1 cellular context compared by ENCODE assay signal in the genomic region with DNA sequence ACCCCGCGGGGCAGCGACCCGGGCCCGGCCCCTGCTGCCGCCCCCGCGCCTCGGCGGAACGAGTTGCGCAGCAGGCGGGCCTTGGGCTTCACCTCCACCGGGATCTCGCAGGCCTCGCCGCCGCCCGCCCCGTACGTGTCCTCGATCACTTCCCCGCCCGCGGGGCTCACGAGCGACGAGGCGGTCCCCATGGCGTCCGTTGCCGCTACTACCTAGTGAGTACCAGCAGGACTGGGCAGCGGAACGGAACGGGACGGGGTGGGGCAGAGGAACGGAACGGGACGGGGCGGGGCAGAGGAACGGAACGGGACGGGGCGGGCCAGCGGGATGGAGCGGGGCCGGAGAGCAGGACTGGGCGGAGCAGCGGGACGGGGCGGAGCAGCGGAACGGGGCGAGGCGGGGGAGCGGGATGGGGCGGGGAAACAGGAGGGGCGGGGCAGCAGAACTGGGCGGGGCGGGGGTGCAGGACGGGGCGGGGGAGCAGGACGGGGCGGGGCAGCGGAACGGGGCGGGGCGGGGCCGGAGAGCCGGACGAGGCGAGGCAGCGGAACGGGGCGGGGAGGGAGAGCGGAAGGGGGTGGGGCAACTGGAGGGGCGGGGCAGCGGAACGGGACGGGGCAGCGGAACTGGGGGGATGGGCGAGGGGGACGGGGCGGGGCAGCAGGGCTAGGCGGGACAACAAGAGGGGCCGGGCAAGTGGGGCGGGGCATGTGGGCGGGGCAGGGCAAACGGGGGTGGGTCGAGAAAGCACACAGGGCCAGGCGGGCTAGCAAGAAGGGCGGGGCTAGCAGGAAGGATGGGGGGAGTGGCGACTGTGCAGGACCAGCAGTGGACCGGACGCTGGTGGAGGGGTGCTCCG.
TF ChIP-seq lines count a peak whose summit lies in the region.

A gene with protein sequence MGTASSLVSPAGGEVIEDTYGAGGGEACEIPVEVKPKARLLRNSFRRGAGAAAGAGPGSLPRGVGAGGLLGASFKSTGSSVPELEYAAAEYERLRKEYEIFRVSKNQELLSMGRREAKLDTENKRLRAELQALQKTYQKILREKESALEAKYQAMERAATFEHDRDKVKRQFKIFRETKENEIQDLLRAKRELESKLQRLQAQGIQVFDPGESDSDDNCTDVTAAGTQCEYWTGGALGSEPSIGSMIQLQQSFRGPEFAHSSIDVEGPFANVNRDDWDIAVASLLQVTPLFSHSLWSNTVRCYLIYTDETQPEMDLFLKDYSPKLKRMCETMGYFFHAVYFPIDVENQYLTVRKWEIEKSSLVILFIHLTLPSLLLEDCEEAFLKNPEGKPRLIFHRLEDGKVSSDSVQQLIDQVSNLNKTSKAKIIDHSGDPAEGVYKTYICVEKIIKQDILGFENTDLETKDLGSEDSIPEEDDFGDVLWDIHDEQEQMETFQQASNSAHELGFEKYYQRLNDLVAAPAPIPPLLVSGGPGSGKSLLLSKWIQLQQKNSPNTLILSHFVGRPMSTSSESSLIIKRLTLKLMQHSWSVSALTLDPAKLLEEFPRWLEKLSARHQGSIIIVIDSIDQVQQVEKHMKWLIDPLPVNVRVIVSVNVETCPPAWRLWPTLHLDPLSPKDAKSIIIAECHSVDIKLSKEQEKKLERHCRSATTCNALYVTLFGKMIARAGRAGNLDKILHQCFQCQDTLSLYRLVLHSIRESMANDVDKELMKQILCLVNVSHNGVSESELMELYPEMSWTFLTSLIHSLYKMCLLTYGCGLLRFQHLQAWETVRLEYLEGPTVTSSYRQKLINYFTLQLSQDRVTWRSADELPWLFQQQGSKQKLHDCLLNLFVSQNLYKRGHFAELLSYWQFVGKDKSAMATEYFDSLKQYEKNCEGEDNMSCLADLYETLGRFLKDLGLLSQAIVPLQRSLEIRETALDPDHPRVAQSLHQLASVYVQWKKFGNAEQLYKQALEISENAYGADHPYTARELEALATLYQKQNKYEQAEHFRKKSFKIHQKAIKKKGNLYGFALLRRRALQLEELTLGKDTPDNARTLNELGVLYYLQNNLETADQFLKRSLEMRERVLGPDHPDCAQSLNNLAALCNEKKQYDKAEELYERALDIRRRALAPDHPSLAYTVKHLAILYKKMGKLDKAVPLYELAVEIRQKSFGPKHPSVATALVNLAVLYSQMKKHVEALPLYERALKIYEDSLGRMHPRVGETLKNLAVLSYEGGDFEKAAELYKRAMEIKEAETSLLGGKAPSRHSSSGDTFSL (N-terminal part only) (minus strand): TSS at position 245 of the 859 bp plus-strand sequence. CDS start 54 bp downstream, at position 191.

TF ChIP-seq in GM12878, 131 proteins besides CTCF, POLR2A, EP300 and RAD21 (continued from another document and continues in another):
- TF ChIP-seq SPI1 (IDR thresholded peaks at IDR 0.05; ENCODE audit: borderline replicate concordance, insufficient read depth, low read depth, low read length) (no peak), ZNF24 (IDR thresholded peaks at IDR 0.05) (no peak), HDGF (IDR thresholded peaks at IDR 0.05) (0 out of 2 replicates have a peak, but pooled peaks have one; percentile 53), RCOR1 (conservative IDR thresholded peaks at IDR 0.05; ENCODE audit: low read depth, low read length) (0 out of 2 replicates have a peak, but pooled peaks have one; percentile 46), TARDBP (IDR thresholded peaks at IDR 0.05; ENCODE audit: borderline replicate concordance) (no peak), HCFC1 (IDR thresholded peaks at IDR 0.05; ENCODE audit: low read length) (no peak), POU2F2 (IDR thresholded peaks at IDR 0.05; ENCODE audit: borderline replicate concordance, low read depth, low read length) (no peak), CREB1 (IDR thresholded peaks at IDR 0.05; ENCODE audit: low read depth) (no peak), POLR2AphosphoS2 (IDR thresholded peaks at IDR 0.05; ENCODE audit: low read depth, low read length) (peak; percentile 59; the same call in 1 of the 2 replicates), NR2C1 (IDR thresholded peaks at IDR 0.05) (no peak), CHD2 (IDR thresholded peaks at IDR 0.05; ENCODE audit: borderline replicate concordance, low read depth, low read length) (no peak), BACH1 (IDR thresholded peaks at IDR 0.05; ENCODE audit: borderline replicate concordance) (0 out of 2 replicates have a peak, but pooled peaks have one; percentile 34), GATAD2B (conservative IDR thresholded peaks at IDR 0.05; ENCODE audit: low read depth) (peak; percentile 80), STAT1 (conservative IDR thresholded peaks at IDR 0.05) (0 out of 2 replicates have a peak, but pooled peaks have one; percentile 41), MXI1 (IDR thresholded peaks at IDR 0.05; ENCODE audit: low read depth, low read length) (peak; percentile 50; the same call in 1 of the 2 replicates), FOXK2 (IDR thresholded peaks at IDR 0.05) (no peak), ZNF217 (IDR thresholded peaks at IDR 0.05) (peak; percentile 25; the same call in 1 of the 2 replicates), SUZ12 (IDR thresholded peaks at IDR 0.05; ENCODE audit: unreplicated experiment) (no peak), NFYA (IDR thresholded peaks at IDR 0.05; ENCODE audit: borderline replicate concordance, low read depth, low read length) (no peak), TAF1 (IDR thresholded peaks at IDR 0.05; ENCODE audit: borderline replicate concordance, low read depth, low read length) (peak; percentile 62), ZZZ3 (IDR thresholded peaks at IDR 0.05; ENCODE audit: control insufficient read depth, insufficient read length, low read depth) (no peak), NRF1 (conservative IDR thresholded peaks at IDR 0.05; ENCODE audit: low read depth, low read length) (no peak), ZSCAN29 (IDR thresholded peaks at IDR 0.05) (no peak), BMI1 (IDR thresholded peaks at IDR 0.05; ENCODE audit: borderline replicate concordance) (no peak), SREBF2 (IDR thresholded peaks at IDR 0.05; ENCODE audit: low read length) (no peak), DPF2 (IDR thresholded peaks at IDR 0.05) (peak; percentile 71; the same call in 1 of the 2 replicates), EED (IDR thresholded peaks at IDR 0.05; ENCODE audit: low read depth) (no peak)
- TF ChIP-seq, protein P1, sequence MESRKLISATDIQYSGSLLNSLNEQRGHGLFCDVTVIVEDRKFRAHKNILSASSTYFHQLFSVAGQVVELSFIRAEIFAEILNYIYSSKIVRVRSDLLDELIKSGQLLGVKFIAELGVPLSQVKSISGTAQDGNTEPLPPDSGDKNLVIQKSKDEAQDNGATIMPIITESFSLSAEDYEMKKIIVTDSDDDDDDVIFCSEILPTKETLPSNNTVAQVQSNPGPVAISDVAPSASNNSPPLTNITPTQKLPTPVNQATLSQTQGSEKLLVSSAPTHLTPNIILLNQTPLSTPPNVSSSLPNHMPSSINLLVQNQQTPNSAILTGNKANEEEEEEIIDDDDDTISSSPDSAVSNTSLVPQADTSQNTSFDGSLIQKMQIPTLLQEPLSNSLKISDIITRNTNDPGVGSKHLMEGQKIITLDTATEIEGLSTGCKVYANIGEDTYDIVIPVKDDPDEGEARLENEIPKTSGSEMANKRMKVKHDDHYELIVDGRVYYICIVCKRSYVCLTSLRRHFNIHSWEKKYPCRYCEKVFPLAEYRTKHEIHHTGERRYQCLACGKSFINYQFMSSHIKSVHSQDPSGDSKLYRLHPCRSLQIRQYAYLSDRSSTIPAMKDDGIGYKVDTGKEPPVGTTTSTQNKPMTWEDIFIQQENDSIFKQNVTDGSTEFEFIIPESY (IDR thresholded peaks at IDR 0.05): no peak
- TF ChIP-seq, protein P2, sequence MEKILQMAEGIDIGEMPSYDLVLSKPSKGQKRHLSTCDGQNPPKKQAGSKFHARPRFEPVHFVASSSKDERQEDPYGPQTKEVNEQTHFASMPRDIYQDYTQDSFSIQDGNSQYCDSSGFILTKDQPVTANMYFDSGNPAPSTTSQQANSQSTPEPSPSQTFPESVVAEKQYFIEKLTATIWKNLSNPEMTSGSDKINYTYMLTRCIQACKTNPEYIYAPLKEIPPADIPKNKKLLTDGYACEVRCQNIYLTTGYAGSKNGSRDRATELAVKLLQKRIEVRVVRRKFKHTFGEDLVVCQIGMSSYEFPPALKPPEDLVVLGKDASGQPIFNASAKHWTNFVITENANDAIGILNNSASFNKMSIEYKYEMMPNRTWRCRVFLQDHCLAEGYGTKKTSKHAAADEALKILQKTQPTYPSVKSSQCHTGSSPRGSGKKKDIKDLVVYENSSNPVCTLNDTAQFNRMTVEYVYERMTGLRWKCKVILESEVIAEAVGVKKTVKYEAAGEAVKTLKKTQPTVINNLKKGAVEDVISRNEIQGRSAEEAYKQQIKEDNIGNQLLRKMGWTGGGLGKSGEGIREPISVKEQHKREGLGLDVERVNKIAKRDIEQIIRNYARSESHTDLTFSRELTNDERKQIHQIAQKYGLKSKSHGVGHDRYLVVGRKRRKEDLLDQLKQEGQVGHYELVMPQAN (conservative IDR thresholded peaks at IDR 0.05): peak; percentile 80
- TF ChIP-seq, protein P3, sequence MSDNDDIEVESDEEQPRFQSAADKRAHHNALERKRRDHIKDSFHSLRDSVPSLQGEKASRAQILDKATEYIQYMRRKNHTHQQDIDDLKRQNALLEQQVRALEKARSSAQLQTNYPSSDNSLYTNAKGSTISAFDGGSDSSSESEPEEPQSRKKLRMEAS (IDR thresholded peaks at IDR 0.05; ENCODE audit: low read depth, low read length): 0 out of 2 replicates have a peak, but pooled peaks have one; percentile 24
- TF ChIP-seq, protein P4, sequence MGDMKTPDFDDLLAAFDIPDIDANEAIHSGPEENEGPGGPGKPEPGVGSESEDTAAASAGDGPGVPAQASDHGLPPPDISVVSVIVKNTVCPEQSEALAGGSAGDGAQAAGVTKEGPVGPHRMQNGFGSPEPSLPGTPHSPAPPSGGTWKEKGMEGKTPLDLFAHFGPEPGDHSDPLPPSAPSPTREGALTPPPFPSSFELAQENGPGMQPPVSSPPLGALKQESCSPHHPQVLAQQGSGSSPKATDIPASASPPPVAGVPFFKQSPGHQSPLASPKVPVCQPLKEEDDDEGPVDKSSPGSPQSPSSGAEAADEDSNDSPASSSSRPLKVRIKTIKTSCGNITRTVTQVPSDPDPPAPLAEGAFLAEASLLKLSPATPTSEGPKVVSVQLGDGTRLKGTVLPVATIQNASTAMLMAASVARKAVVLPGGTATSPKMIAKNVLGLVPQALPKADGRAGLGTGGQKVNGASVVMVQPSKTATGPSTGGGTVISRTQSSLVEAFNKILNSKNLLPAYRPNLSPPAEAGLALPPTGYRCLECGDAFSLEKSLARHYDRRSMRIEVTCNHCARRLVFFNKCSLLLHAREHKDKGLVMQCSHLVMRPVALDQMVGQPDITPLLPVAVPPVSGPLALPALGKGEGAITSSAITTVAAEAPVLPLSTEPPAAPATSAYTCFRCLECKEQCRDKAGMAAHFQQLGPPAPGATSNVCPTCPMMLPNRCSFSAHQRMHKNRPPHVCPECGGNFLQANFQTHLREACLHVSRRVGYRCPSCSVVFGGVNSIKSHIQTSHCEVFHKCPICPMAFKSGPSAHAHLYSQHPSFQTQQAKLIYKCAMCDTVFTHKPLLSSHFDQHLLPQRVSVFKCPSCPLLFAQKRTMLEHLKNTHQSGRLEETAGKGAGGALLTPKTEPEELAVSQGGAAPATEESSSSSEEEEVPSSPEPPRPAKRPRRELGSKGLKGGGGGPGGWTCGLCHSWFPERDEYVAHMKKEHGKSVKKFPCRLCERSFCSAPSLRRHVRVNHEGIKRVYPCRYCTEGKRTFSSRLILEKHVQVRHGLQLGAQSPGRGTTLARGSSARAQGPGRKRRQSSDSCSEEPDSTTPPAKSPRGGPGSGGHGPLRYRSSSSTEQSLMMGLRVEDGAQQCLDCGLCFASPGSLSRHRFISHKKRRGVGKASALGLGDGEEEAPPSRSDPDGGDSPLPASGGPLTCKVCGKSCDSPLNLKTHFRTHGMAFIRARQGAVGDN (IDR thresholded peaks at IDR 0.05): 0 out of 2 replicates have a peak, but pooled peaks have one; percentile 55
- TF ChIP-seq, protein P5, sequence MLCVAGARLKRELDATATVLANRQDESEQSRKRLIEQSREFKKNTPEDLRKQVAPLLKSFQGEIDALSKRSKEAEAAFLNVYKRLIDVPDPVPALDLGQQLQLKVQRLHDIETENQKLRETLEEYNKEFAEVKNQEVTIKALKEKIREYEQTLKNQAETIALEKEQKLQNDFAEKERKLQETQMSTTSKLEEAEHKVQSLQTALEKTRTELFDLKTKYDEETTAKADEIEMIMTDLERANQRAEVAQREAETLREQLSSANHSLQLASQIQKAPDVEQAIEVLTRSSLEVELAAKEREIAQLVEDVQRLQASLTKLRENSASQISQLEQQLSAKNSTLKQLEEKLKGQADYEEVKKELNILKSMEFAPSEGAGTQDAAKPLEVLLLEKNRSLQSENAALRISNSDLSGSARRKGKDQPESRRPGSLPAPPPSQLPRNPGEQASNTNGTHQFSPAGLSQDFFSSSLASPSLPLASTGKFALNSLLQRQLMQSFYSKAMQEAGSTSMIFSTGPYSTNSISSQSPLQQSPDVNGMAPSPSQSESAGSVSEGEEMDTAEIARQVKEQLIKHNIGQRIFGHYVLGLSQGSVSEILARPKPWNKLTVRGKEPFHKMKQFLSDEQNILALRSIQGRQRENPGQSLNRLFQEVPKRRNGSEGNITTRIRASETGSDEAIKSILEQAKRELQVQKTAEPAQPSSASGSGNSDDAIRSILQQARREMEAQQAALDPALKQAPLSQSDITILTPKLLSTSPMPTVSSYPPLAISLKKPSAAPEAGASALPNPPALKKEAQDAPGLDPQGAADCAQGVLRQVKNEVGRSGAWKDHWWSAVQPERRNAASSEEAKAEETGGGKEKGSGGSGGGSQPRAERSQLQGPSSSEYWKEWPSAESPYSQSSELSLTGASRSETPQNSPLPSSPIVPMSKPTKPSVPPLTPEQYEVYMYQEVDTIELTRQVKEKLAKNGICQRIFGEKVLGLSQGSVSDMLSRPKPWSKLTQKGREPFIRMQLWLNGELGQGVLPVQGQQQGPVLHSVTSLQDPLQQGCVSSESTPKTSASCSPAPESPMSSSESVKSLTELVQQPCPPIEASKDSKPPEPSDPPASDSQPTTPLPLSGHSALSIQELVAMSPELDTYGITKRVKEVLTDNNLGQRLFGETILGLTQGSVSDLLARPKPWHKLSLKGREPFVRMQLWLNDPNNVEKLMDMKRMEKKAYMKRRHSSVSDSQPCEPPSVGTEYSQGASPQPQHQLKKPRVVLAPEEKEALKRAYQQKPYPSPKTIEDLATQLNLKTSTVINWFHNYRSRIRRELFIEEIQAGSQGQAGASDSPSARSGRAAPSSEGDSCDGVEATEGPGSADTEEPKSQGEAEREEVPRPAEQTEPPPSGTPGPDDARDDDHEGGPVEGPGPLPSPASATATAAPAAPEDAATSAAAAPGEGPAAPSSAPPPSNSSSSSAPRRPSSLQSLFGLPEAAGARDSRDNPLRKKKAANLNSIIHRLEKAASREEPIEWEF (IDR thresholded peaks at IDR 0.05; ENCODE audit: insufficient replicate concordance, low read depth, low read length): no peak
